22 cellular contexts compared by ENCODE assay signal in the genomic region with DNA sequence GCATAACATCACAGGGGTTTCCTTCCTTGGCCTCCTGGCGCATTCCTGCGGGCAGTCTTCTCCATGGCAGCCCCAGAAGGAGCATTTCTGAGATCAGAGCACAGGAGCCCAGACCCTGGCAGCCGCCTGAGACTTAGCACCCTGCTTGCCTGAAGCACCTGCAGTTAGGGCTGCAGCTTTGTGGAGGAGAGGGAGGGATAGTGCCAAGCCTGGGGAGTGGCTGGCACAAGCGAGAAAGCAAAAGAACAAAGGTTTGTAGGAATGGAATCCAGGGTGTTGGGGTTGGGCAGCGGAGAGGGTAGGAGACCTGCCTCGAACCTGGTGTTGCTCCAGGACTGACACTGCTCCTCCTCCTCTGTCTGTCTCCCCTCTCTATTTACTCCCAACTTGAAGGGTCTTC.
A peak's percentile ranks its signal among the peaks of the same experiment; 100 is the strongest.
DNase-seq lines count a peak whose midpoint lies in the region; ATAC-seq, FAIRE-seq and TF ChIP-seq lines count a peak whose summit lies in the region.
"Had no signal": no experiment of that assay in that cellular context is flagged by ENCODE, and none has a peak within 500 bp of the region (broad histone marks: within the 10 kb centered on the region; RNA-seq: fewer than 3 reads in every experiment).

No MANE protein-coding gene starts in this region.

- peak; percentile 5 to 37; a peak in 3 of 6 replicates for ATAC-seq in A549
- peak in 2 of 4 donors; percentile 8 to 9 for ATAC-seq in pancreas
- ATAC-seq in HG03039 (IDR thresholded peaks at IDR 0.05; ENCODE audit: unreplicated experiment): no peak
- ATAC-seq: CD8-positive, alpha-beta T cell had no signal

- H3K9me3 ChIP-seq in A549: no peaks in the 10 kb centered on the region
- no peaks in the 10 kb centered on the region for H3K9me3 ChIP-seq in colonic mucosa
- no peaks in the 10 kb centered on the region for H3K9me3 ChIP-seq in pancreas
- H3K9me3 ChIP-seq in ascending aorta: no peaks in the 10 kb centered on the region
- H3K9me3 ChIP-seq: BLaER1 treated with 17β-estradiol and CSF1 and Interleukin-3, amounts not matched to agents 10 nM and 100 nM; SJCRH30 had no signal

- FAIRE-seq in A549 (lab: Jason Lieb, UNC) (no peak), pancreas (lab: Jason Lieb, UNC) (no peak)
- FAIRE-seq: H54, HTR-8/SVneo had no signal

- no peak for TF ChIP-seq CTCF in A549 (IDR thresholded peaks at IDR 0.05)
- no peak for TF ChIP-seq CTCF in colonic mucosa (IDR thresholded peaks at IDR 0.05)
- TF ChIP-seq CTCF in pancreas (IDR thresholded peaks at IDR 0.05): no peak
- no peak for TF ChIP-seq CTCF in ascending aorta (IDR thresholded peaks at IDR 0.05)

- no peak for TF ChIP-seq EP300 in A549 (IDR thresholded peaks at IDR 0.05)

- 30% methylated on average over 5 of the region's 6 CpGs for WGBS in A549 (ENCODE audit: missing lambda C conversion rate)
- WGBS in pancreas, 2 donors: 62 to 71% methylated on average over 6 of the region's 6 CpGs

- POLR2A ChIA-PET in A549 (lab: Yijun Ruan, JAX): no interaction called here

- TF ChIP-seq POLR2A in A549 (IDR thresholded peaks at IDR 0.05; ENCODE audit: low read length): no peak

- H3K36me3 ChIP-seq in colonic mucosa (no peaks in the 10 kb centered on the region), pancreas (no peaks in the 10 kb centered on the region), ascending aorta (no peaks in the 10 kb centered on the region)
- H3K36me3 ChIP-seq: SJCRH30 had no signal

- H3K27ac ChIP-seq in A549: peak overlapping the region; percentile 97
- no peak overlapping the region for H3K27ac ChIP-seq in colonic mucosa
- H3K27ac ChIP-seq in pancreas: peak overlapping the region in 3 of 4 donors; percentile 4 to 42 (median 23)
- H3K27ac ChIP-seq in ascending aorta: no peak overlapping the region
- H3K27ac ChIP-seq: BLaER1 treated with 17β-estradiol and CSF1 and Interleukin-3, amounts not matched to agents 10 nM and 100 nM; HL-60; SJCRH30 had no signal

- TF ChIP-seq RAD21 in A549 (conservative IDR thresholded peaks at IDR 0.05 in 1 of 2, IDR thresholded peaks at IDR 0.05 in 1 of 2): no peak

- peak overlapping the region; percentile 93 for H3K4me2 ChIP-seq in A549
- H3K4me2 ChIP-seq: BLaER1 treated with 17β-estradiol and CSF1 and Interleukin-3, amounts not matched to agents 10 nM and 100 nM had no signal

- intact Hi-C loops in colonic mucosa (cut with DNase I): no loop called here
- intact Hi-C loops in pancreas (cut with DNase I): no loop called here
- intact Hi-C loops in ascending aorta (cut with DNase I): no loop called here

- in situ Hi-C loops in G401 (cut with HindIII; ENCODE audit: low sequenced_read_pairs): no loop called here

- H3K27me3 ChIP-seq in colonic mucosa (no peaks in the 10 kb centered on the region), pancreas (no peaks in the 10 kb centered on the region), ascending aorta (no peaks in the 10 kb centered on the region)
- H3K27me3 ChIP-seq: BLaER1 treated with 17β-estradiol and CSF1 and Interleukin-3, amounts not matched to agents 10 nM and 100 nM; SJCRH30 had no signal

- CTCF ChIA-PET in A549 (lab: Yijun Ruan, JAX): interaction anchor here (1.1 kb wide), 1 partner anchor 11 kb away, joined by 5 read pairs; no protein-coding TSS in a partner anchor

- DNase-seq in A549 (ENCODE audit: low read depth in 1 of 2, low spot score in 1 of 2): peak in 1 of 2 experiments; percentile 63
- DNase-seq in G401 (ENCODE audit: low spot score): peak; percentile 53
- peak; percentile 59 for DNase-seq in colonic mucosa
- no peak for DNase-seq in pancreas
- DNase-seq in islet precursor cell: no peak
- DNase-seq in ascending aorta (ENCODE audit: low spot score in 2 of 2): no peak
- DNase-seq: CD8-positive, alpha-beta T cell; GDM1; IMR-90; NCI-H1417; NCI-H187; NCI-H2107; NCI-H2227 treated with DMSO at 0.1 percent for 48 hours; NCI-H510A treated with DMSO at 0.1 percent for 48 hours; NCI-H774; RPMI8226; SJCRH30 had no signal

- peak overlapping the region in 1 of 2 donors; percentile 16 for H3K9ac ChIP-seq in colonic mucosa (ENCODE audit: low read depth in 2 of 2, low read length in 2 of 2)
- H3K9ac ChIP-seq: BLaER1 treated with 17β-estradiol and CSF1 and Interleukin-3, amounts not matched to agents 10 nM and 100 nM had no signal

- H3K4me1 ChIP-seq in A549 (peaks cover 78% of the 10 kb centered on the region), colonic mucosa (no peaks in the 10 kb centered on the region), pancreas (peaks cover 0 to 3% (median 0%) of the 10 kb centered on the region in 3 donors), ascending aorta (no peaks in the 10 kb centered on the region)

- H3K4me3 ChIP-seq in A549 (peak overlapping the region; percentile 23; the same call in 1 of the 3 replicates), colonic mucosa (no peak overlapping the region), pancreas (no peak overlapping the region), ascending aorta (no peak overlapping the region)
- H3K4me3 ChIP-seq: BLaER1 treated with 17β-estradiol and CSF1 and Interleukin-3, amounts not matched to agents 10 nM and 100 nM; SJCRH30 had no signal

TF ChIP-seq in A549, 52 proteins besides CTCF, POLR2A, EP300 and RAD21:
- 0 out of 2 replicates have a peak, but pooled peaks have one; percentile 60 for TF ChIP-seq HOXA7 (CRISPR knock-in tag; IDR thresholded peaks at IDR 0.05)
- TF ChIP-seq HOXB13 (CRISPR knock-in tag; IDR thresholded peaks at IDR 0.05; ENCODE audit: low read depth): 0 out of 2 replicates have a peak, but pooled peaks have one; percentile 39
- no peak for TF ChIP-seq MAZ (IDR thresholded peaks at IDR 0.05; ENCODE audit: borderline replicate concordance, low read depth, low read length)
- no peak for TF ChIP-seq ZNF302 (CRISPR knock-in tag; IDR thresholded peaks at IDR 0.05)
- no peak for TF ChIP-seq ZSCAN20 (CRISPR knock-in tag; IDR thresholded peaks at IDR 0.05)
- TF ChIP-seq ELK1 (IDR thresholded peaks at IDR 0.05; ENCODE audit: low read depth, low read length): no peak
- 0 out of 2 replicates have a peak, but pooled peaks have one; percentile 69 for TF ChIP-seq FOSB (CRISPR knock-in tag; IDR thresholded peaks at IDR 0.05)
- no peak for TF ChIP-seq NR3C1 (IDR thresholded peaks at IDR 0.05)
- no peak for TF ChIP-seq RCOR1 (IDR thresholded peaks at IDR 0.05; ENCODE audit: low read depth, low read length)
- TF ChIP-seq PHF8 (IDR thresholded peaks at IDR 0.05; ENCODE audit: borderline replicate concordance, low read depth): no peak

Comparison
In these comparisons a context has a peak if more than half of its experiments do, and no peak if none do; other contexts are left out.
1. DNase-seq: peak in G401 (single experiment) and colonic mucosa (single experiment); none in pancreas (0 of 6), islet precursor cell (single experiment) and ascending aorta (0 of 2).
2. H3K27ac ChIP-seq: peak in A549 (2 of 2) and pancreas (3 of 4); none in colonic mucosa (single experiment) and ascending aorta (0 of 2).